1 cellular context compared by ENCODE assay signal in the genomic region with DNA sequence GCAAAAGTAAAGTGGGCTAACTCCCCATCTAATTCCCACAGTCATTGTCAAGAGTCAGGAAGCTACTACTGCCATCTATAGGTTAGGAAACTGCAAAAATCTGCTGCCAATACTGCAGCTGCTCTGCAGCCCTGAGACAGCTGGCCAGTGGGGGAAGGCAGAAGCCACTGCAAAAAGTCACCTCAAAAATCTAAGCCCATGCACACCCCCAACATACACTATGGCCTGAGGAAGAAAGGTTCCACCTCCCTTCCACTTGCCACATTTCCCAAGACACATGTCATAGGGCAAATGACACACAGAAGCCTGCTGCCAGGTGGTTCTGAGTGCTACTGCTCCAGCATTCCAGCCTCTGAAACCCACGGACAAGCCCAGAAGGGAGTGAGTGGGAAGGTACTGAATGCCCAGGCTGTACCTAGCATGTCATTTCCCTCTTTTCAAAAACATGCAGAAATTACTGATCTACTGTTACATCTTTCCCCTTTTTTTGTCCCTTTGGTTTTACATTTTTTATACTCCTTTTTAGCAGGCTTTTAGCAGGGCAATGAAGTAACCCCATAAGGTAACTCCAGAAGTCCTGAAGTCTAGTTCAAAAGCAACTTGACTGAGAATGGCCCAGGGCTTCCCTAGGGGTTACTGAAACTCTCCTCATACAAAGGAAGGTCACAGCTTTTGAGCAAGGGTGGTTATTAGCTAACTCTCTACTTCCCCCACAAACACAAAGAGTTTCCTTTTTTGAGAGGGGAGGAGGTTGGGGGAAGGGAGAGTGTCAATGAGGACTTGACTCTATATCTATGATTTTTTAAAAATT.
TF ChIP-seq lines count a peak whose summit lies in the region.

No MANE protein-coding gene starts in this region.

TF ChIP-seq in GM23338, 12 proteins besides CTCF, POLR2A, EP300 and RAD21:
- TF ChIP-seq EZH2 (IDR thresholded peaks at IDR 0.05; ENCODE audit: low read depth, unreplicated experiment) (no peak), ZNF114 (CRISPR knock-in tag; IDR thresholded peaks at IDR 0.05) (no peak), NANOG (IDR thresholded peaks at IDR 0.05; ENCODE audit: borderline replicate concordance) (no peak), EZH2phosphoT487 (IDR thresholded peaks at IDR 0.05; ENCODE audit: unreplicated experiment) (no peak), ZNF331 (CRISPR knock-in tag; IDR thresholded peaks at IDR 0.05; ENCODE audit: low read depth) (no peak), STAT1 (IDR thresholded peaks at IDR 0.05; ENCODE audit: unreplicated experiment) (no peak), POLR2AphosphoS5 (IDR thresholded peaks at IDR 0.05; ENCODE audit: low read depth) (no peak), CREB1 (CRISPR knock-in tag; IDR thresholded peaks at IDR 0.05; ENCODE audit: low read depth) (no peak), JUNB (IDR thresholded peaks at IDR 0.05; ENCODE audit: unreplicated experiment) (no peak), ZNF462 (CRISPR knock-in tag; IDR thresholded peaks at IDR 0.05) (no peak), REST (IDR thresholded peaks at IDR 0.05; ENCODE audit: unreplicated experiment) (no peak)
- TF ChIP-seq, protein P1, sequence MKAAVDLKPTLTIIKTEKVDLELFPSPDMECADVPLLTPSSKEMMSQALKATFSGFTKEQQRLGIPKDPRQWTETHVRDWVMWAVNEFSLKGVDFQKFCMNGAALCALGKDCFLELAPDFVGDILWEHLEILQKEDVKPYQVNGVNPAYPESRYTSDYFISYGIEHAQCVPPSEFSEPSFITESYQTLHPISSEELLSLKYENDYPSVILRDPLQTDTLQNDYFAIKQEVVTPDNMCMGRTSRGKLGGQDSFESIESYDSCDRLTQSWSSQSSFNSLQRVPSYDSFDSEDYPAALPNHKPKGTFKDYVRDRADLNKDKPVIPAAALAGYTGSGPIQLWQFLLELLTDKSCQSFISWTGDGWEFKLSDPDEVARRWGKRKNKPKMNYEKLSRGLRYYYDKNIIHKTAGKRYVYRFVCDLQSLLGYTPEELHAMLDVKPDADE (IDR thresholded peaks at IDR 0.05), result no peak
TF ChIP-seq in GM23338: peak in this region for 0.
